8 cellular contexts compared by ENCODE assay signal in the genomic region with DNA sequence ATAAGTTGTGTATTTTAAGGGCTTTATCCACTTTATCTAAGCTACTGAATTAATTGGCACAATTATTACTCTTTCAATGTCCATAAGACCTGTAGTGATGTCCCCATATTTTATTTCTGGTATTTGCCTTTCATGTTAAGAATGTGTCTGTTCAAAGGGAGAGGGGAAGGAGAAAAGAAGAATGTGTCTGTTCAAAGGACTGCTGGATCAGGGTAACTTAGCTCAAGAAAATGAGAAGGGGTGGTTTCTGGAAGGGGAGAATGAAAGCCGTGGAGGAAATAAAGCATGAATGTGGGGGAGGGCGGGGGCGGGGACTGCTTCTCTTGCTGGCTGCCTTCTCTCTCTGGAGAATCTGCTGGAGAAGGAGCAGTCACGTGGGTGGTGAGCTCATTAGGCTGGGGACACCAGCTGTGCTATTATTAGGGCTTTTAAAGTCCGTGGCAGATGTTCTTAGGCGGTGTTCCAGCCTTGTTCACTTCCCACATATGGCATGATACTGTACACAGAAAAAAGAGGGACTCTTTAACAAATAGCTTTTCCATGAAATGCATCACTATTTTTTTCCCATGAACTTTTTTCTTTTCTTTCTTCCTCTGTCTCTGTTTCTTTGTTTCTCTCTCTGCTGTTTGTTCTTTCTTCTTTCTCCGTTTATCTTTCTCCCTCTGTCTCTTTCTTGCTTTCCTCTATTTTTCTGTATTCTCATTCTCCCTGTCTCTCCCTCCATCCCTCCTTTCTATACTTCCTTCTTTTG.
DNase-seq lines count a peak whose midpoint lies in the region; ATAC-seq, FAIRE-seq and TF ChIP-seq lines count a peak whose summit lies in the region.

No MANE protein-coding gene starts in this region.

- no peak for ATAC-seq in CD8-positive, alpha-beta T cell
- no peak for ATAC-seq in stimulated activated effector memory CD8-positive, alpha-beta T cell treated with anti-CD3 and anti-CD28 coated beads, Interleukin-12 subunit alpha, Interleukin-12 subunit beta, amount 100 ng/mL, for 72 hours

- CTCF ChIA-PET in CD8-positive, alpha-beta T cell (lab: Charles Lee), result no interaction called here

- H3K9me2 ChIP-seq in Karpas-422 (replicated peaks; ENCODE audit: insufficient read depth, low read length), result no peaks in the 10 kb centered on the region

- H3K9me3 Mint-ChIP-seq in CD8-positive, alpha-beta T cell, result no peaks in the 10 kb centered on the region
- H3K9me3 Mint-ChIP-seq in stimulated activated effector memory CD8-positive, alpha-beta T cell treated with anti-CD3 and anti-CD28 coated beads, Interleukin-12 subunit alpha, Interleukin-12 subunit beta, amount 100 ng/mL, for 72 hours, result no peaks in the 10 kb centered on the region

- no peak overlapping the region for H3K4me3 Mint-ChIP-seq in CD8-positive, alpha-beta T cell
- peak overlapping the region; percentile 4 for H3K4me3 Mint-ChIP-seq in stimulated activated effector memory CD8-positive, alpha-beta T cell treated with anti-CD3 and anti-CD28 coated beads, Interleukin-12 subunit alpha, Interleukin-12 subunit beta, amount 100 ng/mL, for 72 hours

- POLR2A ChIA-PET in CD8-positive, alpha-beta T cell (lab: Charles Lee), result interaction anchor here (1.1 to 1.3 kb wide), 2 partner anchors 7 to 11 kb away, joined by 3 to 7 read pairs; no protein-coding TSS in a partner anchor

- H3K27ac Mint-ChIP-seq in CD8-positive, alpha-beta T cell, result peak overlapping the region; percentile 3
- peak overlapping the region; percentile 26 for H3K27ac Mint-ChIP-seq in stimulated activated effector memory CD8-positive, alpha-beta T cell treated with anti-CD3 and anti-CD28 coated beads, Interleukin-12 subunit alpha, Interleukin-12 subunit beta, amount 100 ng/mL, for 72 hours

- H2AFZ ChIP-seq in Karpas-422 (ENCODE audit: low read length), result no peak overlapping the region

- DNase-seq in CD8-positive, alpha-beta T cell, result no peak
- DNase-seq in GM20000 (ENCODE audit: low spot score), result peak; percentile 60
- peak; percentile 72 for DNase-seq in Karpas-422
- peak; percentile 59 for DNase-seq in RCC 7860 (ENCODE audit: low spot score)
- DNase-seq in coronary artery (ENCODE audit: low spot score), result peak; percentile 94
- DNase-seq in kidney tubule cell (ENCODE audit: low spot score), result peak; percentile 88
- no peak for DNase-seq in stimulated activated effector memory CD8-positive, alpha-beta T cell treated with anti-CD3 and anti-CD28 coated beads, Interleukin-12 subunit alpha, Interleukin-12 subunit beta, amount 100 ng/mL, for 72 hours (ENCODE audit: low spot score in 2 of 2)
- no peak for DNase-seq in cerebellar nuclear complex (lab: John Stamatoyannopoulos, UW)

- no peak overlapping the region for H3K4me3 ChIP-seq in CD8-positive, alpha-beta T cell (ENCODE audit: low read depth, low read length)
- H3K4me3 ChIP-seq in Karpas-422 (ENCODE audit: low read length) (peak overlapping the region; percentile 24), coronary artery (peak overlapping the region; percentile 33)

- no peaks in the 10 kb centered on the region for H3K36me3 ChIP-seq in CD8-positive, alpha-beta T cell (ENCODE audit: insufficient read depth, low read length)
- H3K36me3 ChIP-seq in Karpas-422 (ENCODE audit: insufficient read depth, low read length), result no peaks in the 10 kb centered on the region

- H3K4me1 ChIP-seq in CD8-positive, alpha-beta T cell (ENCODE audit: insufficient read depth, low read length), result peaks cover 25% of the 10 kb centered on the region
- peaks cover 61% of the 10 kb centered on the region for H3K4me1 ChIP-seq in Karpas-422 (ENCODE audit: low read length)

- peaks cover 96% of the 10 kb centered on the region for H3K79me2 ChIP-seq in Karpas-422 (ENCODE audit: low read length)

- H3K27me3 ChIP-seq in CD8-positive, alpha-beta T cell (ENCODE audit: insufficient read depth, low read length), result no peaks in the 10 kb centered on the region
- H3K27me3 ChIP-seq in Karpas-422 (ENCODE audit: low read length), result no peaks in the 10 kb centered on the region

- FAIRE-seq in RCC 7860 (lab: Jason Lieb, UNC), result no peak

- no peaks in the 10 kb centered on the region for H3K36me3 Mint-ChIP-seq in CD8-positive, alpha-beta T cell
- no peaks in the 10 kb centered on the region for H3K36me3 Mint-ChIP-seq in stimulated activated effector memory CD8-positive, alpha-beta T cell treated with anti-CD3 and anti-CD28 coated beads, Interleukin-12 subunit alpha, Interleukin-12 subunit beta, amount 100 ng/mL, for 72 hours

- H3K9me3 ChIP-seq in CD8-positive, alpha-beta T cell (ENCODE audit: low read length), result no peaks in the 10 kb centered on the region
- H3K9me3 ChIP-seq in Karpas-422 (ENCODE audit: low read length), result no peaks in the 10 kb centered on the region

- no peak for TF ChIP-seq CTCF in CD8-positive, alpha-beta T cell (IDR thresholded peaks at IDR 0.05)
- no peak for TF ChIP-seq CTCF in GM20000 (IDR thresholded peaks at IDR 0.05; ENCODE audit: extremely low read depth, missing control alignments)
- TF ChIP-seq CTCF in coronary artery (IDR thresholded peaks at IDR 0.05), result no peak

- H3K4me1 Mint-ChIP-seq in CD8-positive, alpha-beta T cell (ENCODE audit: low read depth), result peaks cover 56% of the 10 kb centered on the region
- H3K4me1 Mint-ChIP-seq in stimulated activated effector memory CD8-positive, alpha-beta T cell treated with anti-CD3 and anti-CD28 coated beads, Interleukin-12 subunit alpha, Interleukin-12 subunit beta, amount 100 ng/mL, for 72 hours, result peaks cover 64% of the 10 kb centered on the region

- intact Hi-C loops in CD8-positive, alpha-beta T cell (cut with DNase I, micrococcal nuclease), result no loop called here

- peak overlapping the region; percentile 72 for H3K4me2 ChIP-seq in Karpas-422 (ENCODE audit: low read depth, low read length, poor library complexity, severe bottlenecking)

- no peak overlapping the region for H3K27ac ChIP-seq in CD8-positive, alpha-beta T cell (ENCODE audit: low read depth, low read length)
- peak overlapping the region; percentile 63 for H3K27ac ChIP-seq in Karpas-422 (ENCODE audit: low read length)
- H3K27ac ChIP-seq in coronary artery, result peak overlapping the region; percentile 74 to 81

- H4K20me1 ChIP-seq in Karpas-422 (ENCODE audit: insufficient read depth, low read depth, low read length), result peaks cover 41% of the 10 kb centered on the region; the same call in 1 of the 2 replicates

- H3K27me3 Mint-ChIP-seq in CD8-positive, alpha-beta T cell (ENCODE audit: low read depth), result no peaks in the 10 kb centered on the region

- H3K9ac ChIP-seq in Karpas-422 (ENCODE audit: low read length), result peak overlapping the region; percentile 35

Comparison
In these comparisons a context has a peak if more than half of its experiments do, and no peak if none do; other contexts are left out.
1. DNase-seq: peak in GM20000 (single experiment), Karpas-422 (single experiment), RCC 7860 (single experiment), coronary artery (single experiment) and kidney tubule cell (single experiment); none in CD8-positive, alpha-beta T cell (0 of 7), stimulated activated effector memory CD8-positive, alpha-beta T cell treated with anti-CD3 and anti-CD28 coated beads, Interleukin-12 subunit alpha, Interleukin-12 subunit beta, amount 100 ng/mL, for 72 hours (0 of 2) and cerebellar nuclear complex (0 of 2).